In the genomic region with DNA sequence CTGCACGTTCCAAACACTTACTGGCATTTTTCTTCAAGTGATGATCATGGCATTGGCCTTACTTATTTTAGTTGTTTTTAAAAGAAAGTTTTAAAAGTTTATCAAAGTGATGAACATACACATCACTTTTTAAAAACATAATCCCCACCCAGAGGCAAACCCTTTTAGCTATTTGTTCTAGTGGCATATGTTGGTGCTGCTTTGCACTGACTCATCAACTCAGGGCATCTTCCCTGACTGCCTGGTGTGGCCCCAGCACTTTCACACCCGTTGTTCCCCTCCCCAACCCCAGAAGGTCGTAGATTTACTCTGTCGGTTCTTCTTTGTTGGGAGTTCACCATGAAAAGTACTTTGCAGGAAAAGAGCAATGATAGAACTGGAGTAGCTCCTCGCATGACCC, we compare ENCODE assay signal across 19 cellular contexts.
A peak's percentile ranks its signal among the peaks of the same experiment; 100 is the strongest.
DNase-seq lines count a peak whose midpoint lies in the region; ATAC-seq and TF ChIP-seq lines count a peak whose summit lies in the region.
"Had no signal": no experiment of that assay in that cellular context is flagged by ENCODE, and none has a peak within 500 bp of the region (broad histone marks: within the 10 kb centered on the region; RNA-seq: fewer than 3 reads in every experiment).

No MANE protein-coding gene starts in this region.

- no peaks in the 10 kb centered on the region for H3K9me3 ChIP-seq in H9 (ENCODE audit: control insufficient read depth, low read depth, low read length)
- no peaks in the 10 kb centered on the region for H3K9me3 ChIP-seq in PC-3 (ENCODE audit: low read length)
- H3K9me3 ChIP-seq: colonic mucosa, gastroesophageal sphincter, psoas muscle, stomach had no signal

- H3K4me1 ChIP-seq in H9 (ENCODE audit: insufficient read depth, low read length) (no peaks in the 10 kb centered on the region; the same call in 1 of the 2 replicates), PC-3 (ENCODE audit: insufficient read depth, low read length) (no peaks in the 10 kb centered on the region; the same call in 1 of the 2 replicates)
- H3K4me1 ChIP-seq: colonic mucosa, gastroesophageal sphincter had no signal

- H3K4me3 Mint-ChIP-seq in activated CD4-positive, alpha-beta T cell treated with anti-CD3 and anti-CD28 coated beads, Interleukin-2, amount 10 ng/mL, durations not matched to agents 24 days and 14 days = no peak overlapping the region
- no peak overlapping the region for H3K4me3 Mint-ChIP-seq in H9
- no peak overlapping the region for H3K4me3 Mint-ChIP-seq in activated T-helper 1 cell treated with anti-CD3 and anti-CD28 coated beads, Interleukin-12 subunit alpha, Interleukin-12 subunit beta, Interleukin-2, Interleukin-4 antibody, amounts not matched to agents 30 ng/mL and 10 ng/mL and 1 ng/mL, durations not matched to agents 14 hours and 24 hours and 36 hours
- H3K4me3 Mint-ChIP-seq in naive thymus-derived CD8-positive, alpha-beta T cell = peak overlapping the region in 5 of 10 donors; percentile 16 to 45 (median 25)

- H3K9ac ChIP-seq in H9 (ENCODE audit: extremely low read depth, insufficient read length, low read length) = no peak overlapping the region
- no peak overlapping the region for H3K9ac ChIP-seq in PC-3 (ENCODE audit: low read length)

- H4K91ac ChIP-seq in H9 (ENCODE audit: insufficient read length, low read depth, low read length) = no peak overlapping the region

- intact Hi-C loops in activated CD4-positive, alpha-beta T cell treated with anti-CD3 and anti-CD28 coated beads, Interleukin-2, amount 10 ng/mL, durations not matched to agents 24 days and 14 days (cut with micrococcal nuclease) = no loop called here
- intact Hi-C loops in activated T-helper 1 cell treated with anti-CD3 and anti-CD28 coated beads, Interleukin-12 subunit alpha, Interleukin-12 subunit beta, Interleukin-2, Interleukin-4 antibody, amounts not matched to agents 30 ng/mL and 10 ng/mL and 1 ng/mL, durations not matched to agents 14 hours and 24 hours and 36 hours (cut with micrococcal nuclease) = no loop called here
- intact Hi-C loops in PC-3 (cut with micrococcal nuclease) = no loop called here

- no peak overlapping the region for H4K5ac ChIP-seq in H9 (ENCODE audit: insufficient read length, low read depth, low read length)

- H3K4ac ChIP-seq in H9 (ENCODE audit: low read depth, low read length) = no peak overlapping the region

- H3K56ac ChIP-seq in H9 (ENCODE audit: insufficient read length, low read depth, low read length) = no peak overlapping the region

- H3K36me3 Mint-ChIP-seq in activated CD4-positive, alpha-beta T cell treated with anti-CD3 and anti-CD28 coated beads, Interleukin-2, amount 10 ng/mL, durations not matched to agents 24 days and 14 days (ENCODE audit: low read depth) = peaks cover 57% of the 10 kb centered on the region
- H3K36me3 Mint-ChIP-seq in H9 (ENCODE audit: insufficient read depth in 1 of 3, low read depth in 3 of 3) = peaks cover 0 to 8% (median 3%) of the 10 kb centered on the region in 3 experiments; a peak in 3 of 7 replicates
- H3K36me3 Mint-ChIP-seq in activated T-helper 1 cell treated with anti-CD3 and anti-CD28 coated beads, Interleukin-12 subunit alpha, Interleukin-12 subunit beta, Interleukin-2, Interleukin-4 antibody, amounts not matched to agents 30 ng/mL and 10 ng/mL and 1 ng/mL, durations not matched to agents 14 hours and 24 hours and 36 hours (ENCODE audit: low read depth) = peaks cover 52% of the 10 kb centered on the region
- peaks cover 9 to 24% (median 23%) of the 10 kb centered on the region in 3 donors for H3K36me3 Mint-ChIP-seq in naive thymus-derived CD8-positive, alpha-beta T cell

- H3K4me2 ChIP-seq in H9 (ENCODE audit: insufficient read depth, insufficient read length, low read length) (no peak overlapping the region), PC-3 (ENCODE audit: low read length) (no peak overlapping the region)

- H3K27ac Mint-ChIP-seq in activated CD4-positive, alpha-beta T cell treated with anti-CD3 and anti-CD28 coated beads, Interleukin-2, amount 10 ng/mL, durations not matched to agents 24 days and 14 days = peak overlapping the region; percentile 48
- peak overlapping the region; percentile 18 to 95 (median 66) for H3K27ac Mint-ChIP-seq in H9
- peak overlapping the region; percentile 70 for H3K27ac Mint-ChIP-seq in activated T-helper 1 cell treated with anti-CD3 and anti-CD28 coated beads, Interleukin-12 subunit alpha, Interleukin-12 subunit beta, Interleukin-2, Interleukin-4 antibody, amounts not matched to agents 30 ng/mL and 10 ng/mL and 1 ng/mL, durations not matched to agents 14 hours and 24 hours and 36 hours
- peak overlapping the region in 9 of 10 donors; percentile 47 to 96 (median 74) for H3K27ac Mint-ChIP-seq in naive thymus-derived CD8-positive, alpha-beta T cell

- BruUV-seq in PC-3 (replicated peaks; lab: Mats Ljungman, UMichigan) = no TSS peak

- peaks cover 9% of the 10 kb centered on the region for H3K9me3 Mint-ChIP-seq in activated CD4-positive, alpha-beta T cell treated with anti-CD3 and anti-CD28 coated beads, Interleukin-2, amount 10 ng/mL, durations not matched to agents 24 days and 14 days
- no peaks in the 10 kb centered on the region for H3K9me3 Mint-ChIP-seq in H9
- H3K9me3 Mint-ChIP-seq in activated T-helper 1 cell treated with anti-CD3 and anti-CD28 coated beads, Interleukin-12 subunit alpha, Interleukin-12 subunit beta, Interleukin-2, Interleukin-4 antibody, amounts not matched to agents 30 ng/mL and 10 ng/mL and 1 ng/mL, durations not matched to agents 14 hours and 24 hours and 36 hours = peaks cover 12% of the 10 kb centered on the region
- H3K9me3 Mint-ChIP-seq in naive thymus-derived CD8-positive, alpha-beta T cell = peaks cover 0 to 27% (median 4%) of the 10 kb centered on the region in 9 donors
- H3K9me3 Mint-ChIP-seq: CD8-positive, alpha-beta memory T cell had no signal

- no peak for ATAC-seq in naive thymus-derived CD8-positive, alpha-beta T cell
- no peak for ATAC-seq in PC-3
- ATAC-seq: gastroesophageal sphincter, K562, psoas muscle had no signal

- H3K23ac ChIP-seq in H9 (ENCODE audit: insufficient read length, low read depth, low read length) = no peak overlapping the region

- H3K4me1 Mint-ChIP-seq in activated CD4-positive, alpha-beta T cell treated with anti-CD3 and anti-CD28 coated beads, Interleukin-2, amount 10 ng/mL, durations not matched to agents 24 days and 14 days = peaks cover 72% of the 10 kb centered on the region
- H3K4me1 Mint-ChIP-seq in H9 = peaks cover 38 to 42% of the 10 kb centered on the region in 2 experiments
- peaks cover 88% of the 10 kb centered on the region for H3K4me1 Mint-ChIP-seq in activated T-helper 1 cell treated with anti-CD3 and anti-CD28 coated beads, Interleukin-12 subunit alpha, Interleukin-12 subunit beta, Interleukin-2, Interleukin-4 antibody, amounts not matched to agents 30 ng/mL and 10 ng/mL and 1 ng/mL, durations not matched to agents 14 hours and 24 hours and 36 hours (ENCODE audit: low read depth)
- peaks cover 40 to 77% (median 75%) of the 10 kb centered on the region in 4 donors for H3K4me1 Mint-ChIP-seq in naive thymus-derived CD8-positive, alpha-beta T cell

- no peaks in the 10 kb centered on the region for H3K27me3 Mint-ChIP-seq in activated CD4-positive, alpha-beta T cell treated with anti-CD3 and anti-CD28 coated beads, Interleukin-2, amount 10 ng/mL, durations not matched to agents 24 days and 14 days
- H3K27me3 Mint-ChIP-seq in H9 (ENCODE audit: low read depth) = no peaks in the 10 kb centered on the region
- no peaks in the 10 kb centered on the region for H3K27me3 Mint-ChIP-seq in activated T-helper 1 cell treated with anti-CD3 and anti-CD28 coated beads, Interleukin-12 subunit alpha, Interleukin-12 subunit beta, Interleukin-2, Interleukin-4 antibody, amounts not matched to agents 30 ng/mL and 10 ng/mL and 1 ng/mL, durations not matched to agents 14 hours and 24 hours and 36 hours (ENCODE audit: insufficient read depth)
- H3K27me3 Mint-ChIP-seq in naive thymus-derived CD8-positive, alpha-beta T cell = no peaks in the 10 kb centered on the region
- H3K27me3 Mint-ChIP-seq: CD8-positive, alpha-beta memory T cell; naive B cell had no signal

- TF ChIP-seq CTCF in H9 (conservative IDR thresholded peaks at IDR 0.05) = no peak
- TF ChIP-seq CTCF in PC-3 (conservative IDR thresholded peaks at IDR 0.05; ENCODE audit: low read depth, low read length) = no peak

- H2BK12ac ChIP-seq in H9 (ENCODE audit: insufficient read length, low read depth, low read length) = no peak overlapping the region

- H3F3A ChIP-seq in PC-3 (ENCODE audit: low read length, unreplicated experiment) = no peaks in the 10 kb centered on the region

- peaks cover 1% of the 10 kb centered on the region; the same call in 1 of the 2 replicates for H3K79me2 ChIP-seq in H9 (ENCODE audit: insufficient read depth, low read length)
- peaks cover 60% of the 10 kb centered on the region for H3K79me2 ChIP-seq in PC-3 (ENCODE audit: low read length)

- CTCF ChIA-PET in PC-3 (lab: Charles Lee) = no interaction called here

- DNase-seq in activated CD4-positive, alpha-beta T cell treated with anti-CD3 and anti-CD28 coated beads, Interleukin-2, amount 10 ng/mL, durations not matched to agents 24 days and 14 days = no peak
- no peak for DNase-seq in activated CD4-positive, alpha-beta T cell treated with anti-CD3 and anti-CD28 coated beads for 4 hours
- DNase-seq in H9 (no peak), kidney glomerular epithelial cell (lab: John Stamatoyannopoulos, UW) (no peak), PC-3 (no peak), NCI-H2107 (lab: John Stamatoyannopoulos, UW) (no peak)
- DNase-seq in activated T-helper 1 cell treated with anti-CD3 and anti-CD28 coated beads, Interleukin-12 subunit alpha, Interleukin-12 subunit beta, Interleukin-2, Interleukin-4 antibody, amounts not matched to agents 30 ng/mL and 10 ng/mL and 1 ng/mL, durations not matched to agents 14 hours and 24 hours and 36 hours (ENCODE audit: low spot score) = no peak
- no peak for DNase-seq in naive thymus-derived CD8-positive, alpha-beta T cell
- DNase-seq: activated effector memory CD4-positive, alpha-beta T cell treated with Interleukin-2 at 50 U/mL for 16 hours; aorta; CD8-positive, alpha-beta memory T cell; colonic mucosa; naive B cell; NCI-H226; psoas muscle; SIG-M5; stomach had no signal

- no CpG with 5 or more reads among the region's 5 CpGs for WGBS in H9 (ENCODE audit: extremely low coverage, insufficient read length, low lambda C conversion rate)

- no peaks in the 10 kb centered on the region for H3K23me2 ChIP-seq in H9 (ENCODE audit: insufficient read length, low read depth, low read length, poor library complexity, severe bottlenecking)

- no peak overlapping the region for H2BK5ac ChIP-seq in H9 (ENCODE audit: insufficient read length, low read length)

- H3K4me3 ChIP-seq in PC-3 (ENCODE audit: low read length) = no peak overlapping the region
- H3K4me3 ChIP-seq: colonic mucosa, gastroesophageal sphincter, K562, psoas muscle, stomach had no signal

- H2AFZ ChIP-seq in H9 (ENCODE audit: low read length) (no peak overlapping the region), PC-3 (ENCODE audit: low read length) (no peak overlapping the region)

- no peak overlapping the region for H4K8ac ChIP-seq in H9 (replicated peaks; ENCODE audit: insufficient read length, low read depth, low read length)

- H3K27ac ChIP-seq in H9 (ENCODE audit: insufficient read length, low read depth, low read length) (no peak overlapping the region), PC-3 (ENCODE audit: low read length) (no peak overlapping the region)
- H3K27ac ChIP-seq: colonic mucosa, gastroesophageal sphincter, psoas muscle, stomach had no signal

- H2AK5ac ChIP-seq in H9 (ENCODE audit: insufficient read length, low read length) = no peak overlapping the region

- H3K9me2 ChIP-seq in PC-3 (replicated peaks; ENCODE audit: low read length) = no peaks in the 10 kb centered on the region

- H3K79me1 ChIP-seq in H9 (ENCODE audit: insufficient read depth, low read depth, low read length, poor library complexity, severe bottlenecking) = no peaks in the 10 kb centered on the region

- H4K20me1 ChIP-seq in H9 (ENCODE audit: control insufficient read depth, insufficient read depth, insufficient read length) (no peaks in the 10 kb centered on the region), PC-3 (ENCODE audit: low read length) (no peaks in the 10 kb centered on the region)

- no peak overlapping the region for H2BK20ac ChIP-seq in H9 (ENCODE audit: low read depth, low read length, poor library complexity, severe bottlenecking)

- H3T11ph ChIP-seq in H9 (ENCODE audit: low read length) = no peak overlapping the region

- POLR2A ChIA-PET in naive thymus-derived CD8-positive, alpha-beta T cell (lab: Charles Lee) = interaction anchor here (0.7 kb wide), 1 partner anchor 129 kb away, joined by 3 read pairs; no protein-coding TSS in a partner anchor
- POLR2A ChIA-PET in PC-3 (lab: Charles Lee; ENCODE audit: unreplicated experiment) = no interaction called here

- 0 out of 2 replicates have a peak, but pooled peaks cover 4% of the 10 kb centered on the region for H3K36me3 ChIP-seq in PC-3 (ENCODE audit: low read depth, low read length)
- H3K36me3 ChIP-seq: colonic mucosa had no signal

- no peak overlapping the region for H3K18ac ChIP-seq in H9 (ENCODE audit: insufficient read length, low read depth, low read length)

- H3K27me3 ChIP-seq in H9 (ENCODE audit: insufficient read depth, low read length) (no peaks in the 10 kb centered on the region), PC-3 (ENCODE audit: low read length) (no peaks in the 10 kb centered on the region)
- H3K27me3 ChIP-seq: colonic mucosa, gastroesophageal sphincter, stomach had no signal

- no peak overlapping the region for H2BK120ac ChIP-seq in H9 (ENCODE audit: low read depth, low read length, poor library complexity, severe bottlenecking)

- H3K14ac ChIP-seq in H9 (ENCODE audit: insufficient read depth, low read length) = no peak overlapping the region

- H2BK15ac ChIP-seq in H9 (ENCODE audit: low read depth, low read length) = no peak overlapping the region
